14 cellular contexts compared by ENCODE assay signal in genomic region chr3:178086419-178086818, GRCh38.
DNase-seq lines count a peak whose midpoint lies in the region; ATAC-seq, FAIRE-seq and TF ChIP-seq lines count a peak whose summit lies in the region.
"Had no signal": no experiment of that assay in that cellular context is flagged by ENCODE, and none has a peak within 500 bp of the region (broad histone marks: within the 10 kb centered on the region; RNA-seq: fewer than 3 reads in every experiment).

No MANE protein-coding gene starts in this region.

- H2BK120ac ChIP-seq in neuronal stem cell (ENCODE audit: low read depth, low read length): no peak overlapping the region

- H3K14ac ChIP-seq in neuronal stem cell (ENCODE audit: low read length): no peak overlapping the region

- no peak overlapping the region for H3K27ac Mint-ChIP-seq in activated T-cell treated with anti-CD3 and anti-CD28 coated beads, Interleukin-2, amount 50 U/mL, for 24 hours
- H3K27ac Mint-ChIP-seq: activated CD4-positive, alpha-beta memory T cell treated with anti-CD3 and anti-CD28 coated beads, Interleukin-2, amount 10 ng/mL, durations not matched to agents 7 days and 5 days; activated T-helper 1 cell treated with anti-CD3 and anti-CD28 coated beads, Interleukin-12 subunit alpha, Interleukin-12 subunit beta, Interleukin-2, Interleukin-4 antibody, amounts not matched to agents 30 ng/mL and 10 ng/mL and 1 ng/mL, durations not matched to agents 14 hours and 24 hours and 36 hours had no signal

- no peaks in the 10 kb centered on the region for H3K9me1 ChIP-seq in K562 (ENCODE audit: control insufficient read depth, insufficient read depth, low read length)

- H3K79me2 ChIP-seq in DND-41 (ENCODE audit: insufficient read depth, low read length): no peaks in the 10 kb centered on the region
- no peaks in the 10 kb centered on the region for H3K79me2 ChIP-seq in K562 (ENCODE audit: control insufficient read depth, insufficient read depth, low read length)

- no peak for TF ChIP-seq EP300 in K562 (IDR thresholded peaks at IDR 0.05; ENCODE audit: low read length)

- TF ChIP-seq CTCF in DND-41 (IDR thresholded peaks at IDR 0.05; ENCODE audit: borderline replicate concordance, extremely low read depth, low read length, poor library complexity, severe bottlenecking) (no peak), K562 (IDR thresholded peaks at IDR 0.05 in 2 of 3, conservative IDR thresholded peaks at IDR 0.05 in 1 of 3; ENCODE audit: insufficient read depth in 2 of 3, low read depth in 1 of 3, low read length in 3 of 3) (no peak)

- H3K36me3 ChIP-seq in DND-41 (ENCODE audit: insufficient read depth, low read length) (no peaks in the 10 kb centered on the region), K562 (ENCODE audit: control insufficient read depth, insufficient read depth, low read length) (no peaks in the 10 kb centered on the region), neuronal stem cell (replicated peaks in 1 of 2; ENCODE audit: control insufficient read depth in 2 of 2, insufficient read depth in 2 of 2, low read length in 2 of 2) (no peaks in the 10 kb centered on the region)
- H3K36me3 ChIP-seq: gastrocnemius medialis, lower lobe of right lung, SJCRH30 had no signal

- no peak overlapping the region for H4K8ac ChIP-seq in neuronal stem cell (ENCODE audit: low read depth, low read length)

- H3K79me1 ChIP-seq in neuronal stem cell (ENCODE audit: low read depth, low read length): no peaks in the 10 kb centered on the region

- H3K4me1 Mint-ChIP-seq in activated T-cell treated with anti-CD3 and anti-CD28 coated beads, Interleukin-2, amount 50 U/mL, for 24 hours (ENCODE audit: low read depth): peaks cover 33% of the 10 kb centered on the region

- H2BK5ac ChIP-seq in neuronal stem cell (ENCODE audit: low read length): no peak overlapping the region

- no peak for DNase-seq in DND-41
- DNase-seq in NCI-H146 (lab: John Stamatoyannopoulos, UW): peak; percentile 80
- no peak for DNase-seq in K562 (ENCODE audit: extremely low read depth in 1 of 4, low spot score in 3 of 4)
- DNase-seq in neuronal stem cell (ENCODE audit: low spot score): no peak
- DNase-seq in SHP77 treated with DMSO at 0.1 percent for 48 hours (lab: John Stamatoyannopoulos, UW): no peak
- no peak for DNase-seq in activated T-cell treated with anti-CD3 and anti-CD28 coated beads, Interleukin-2, amount 50 U/mL, for 24 hours
- no peak for DNase-seq in A172 (ENCODE audit: low spot score)
- DNase-seq: activated CD4-positive, alpha-beta memory T cell treated with anti-CD3 and anti-CD28 coated beads, Interleukin-2, amount 10 ng/mL, durations not matched to agents 7 days and 5 days; gastrocnemius medialis; lower lobe of right lung; naive thymus-derived CD8-positive, alpha-beta T cell; NCI-H2171 treated with DMSO at 0.1 percent for 48 hours; SJCRH30 had no signal

- H3K36me3 Mint-ChIP-seq in activated T-cell treated with anti-CD3 and anti-CD28 coated beads, Interleukin-2, amount 50 U/mL, for 24 hours (ENCODE audit: low read depth): no peaks in the 10 kb centered on the region

- TF ChIP-seq RAD21 in K562 (CRISPR knock-in tag; conservative IDR thresholded peaks at IDR 0.05 in 1 of 2, IDR thresholded peaks at IDR 0.05 in 1 of 2): no peak

- H4K91ac ChIP-seq in neuronal stem cell (ENCODE audit: low read depth, low read length, poor library complexity): no peak overlapping the region

- no peak overlapping the region for H3K4me3 Mint-ChIP-seq in activated T-cell treated with anti-CD3 and anti-CD28 coated beads, Interleukin-2, amount 50 U/mL, for 24 hours
- H3K4me3 Mint-ChIP-seq: activated CD4-positive, alpha-beta memory T cell treated with anti-CD3 and anti-CD28 coated beads, Interleukin-2, amount 10 ng/mL, durations not matched to agents 7 days and 5 days; activated T-helper 1 cell treated with anti-CD3 and anti-CD28 coated beads, Interleukin-12 subunit alpha, Interleukin-12 subunit beta, Interleukin-2, Interleukin-4 antibody, amounts not matched to agents 30 ng/mL and 10 ng/mL and 1 ng/mL, durations not matched to agents 14 hours and 24 hours and 36 hours had no signal

- peak; percentile 46 for ATAC-seq in DND-41 (ENCODE audit: insufficient read depth, low read depth)
- no peak for ATAC-seq in K562
- ATAC-seq: gastrocnemius medialis; lower lobe of right lung; naive thymus-derived CD8-positive, alpha-beta T cell had no signal

- no peak overlapping the region for H2AK5ac ChIP-seq in neuronal stem cell (ENCODE audit: low read depth, low read length)

- WGBS in K562 (ENCODE audit: insufficient coverage, low coverage, missing lambda C conversion rate): 12% methylated on average over 3 of the region's 3 CpGs
- no CpG with 5 or more reads among the region's 3 CpGs for WGBS in neuronal stem cell (ENCODE audit: extremely low coverage in 2 of 2, insufficient read length in 2 of 2, insufficient replicate concordance in 1 of 2), 2 donors

- no peaks in the 10 kb centered on the region for H4K20me1 ChIP-seq in DND-41 (ENCODE audit: insufficient read depth, low read length)
- H4K20me1 ChIP-seq in K562 (replicated peaks; ENCODE audit: control insufficient read depth, insufficient read depth, low read length): no peaks in the 10 kb centered on the region

- H3K9me3 Mint-ChIP-seq in activated T-cell treated with anti-CD3 and anti-CD28 coated beads, Interleukin-2, amount 50 U/mL, for 24 hours: peaks cover 2% of the 10 kb centered on the region
- H3K9me3 Mint-ChIP-seq: activated CD4-positive, alpha-beta memory T cell treated with anti-CD3 and anti-CD28 coated beads, Interleukin-2, amount 10 ng/mL, durations not matched to agents 7 days and 5 days had no signal

- no peak overlapping the region for H2BK15ac ChIP-seq in neuronal stem cell (ENCODE audit: low read length)

- BruUV-seq in K562 (replicated peaks; lab: Mats Ljungman, UMichigan): no TSS peak

- H3K27ac ChIP-seq in DND-41 (ENCODE audit: low read length) (peak overlapping the region; percentile 74; the same call in 1 of the 2 replicates), K562 (ENCODE audit: extremely low read depth, low read depth, low read length) (no peak overlapping the region), neuronal stem cell (replicated peaks; ENCODE audit: low read length) (no peak overlapping the region)
- H3K27ac ChIP-seq: SJCRH30 had no signal

- H2AFZ ChIP-seq in DND-41 (ENCODE audit: low read depth, low read length): no peak overlapping the region
- no peak overlapping the region for H2AFZ ChIP-seq in K562 (ENCODE audit: low read depth, low read length)
- H2AFZ ChIP-seq in neuronal stem cell (ENCODE audit: low read length): peak overlapping the region; percentile 82

- H3K4me2 ChIP-seq in DND-41 (ENCODE audit: insufficient read depth, low read length) (no peak overlapping the region), K562 (ENCODE audit: insufficient read depth, low read length) (no peak overlapping the region), neuronal stem cell (ENCODE audit: insufficient read depth, low read length, poor library complexity, severe bottlenecking) (no peak overlapping the region)

- no peak overlapping the region for H3K9ac ChIP-seq in DND-41 (ENCODE audit: low read depth, low read length)
- no peak overlapping the region for H3K9ac ChIP-seq in K562 (ENCODE audit: insufficient read depth in 1 of 2, low read depth in 2 of 2, low read length in 2 of 2)
- H3K9ac ChIP-seq in neuronal stem cell (ENCODE audit: low read depth, low read length, poor library complexity): no peak overlapping the region

- H3K4me1 ChIP-seq in DND-41 (ENCODE audit: insufficient read depth, low read length): peaks cover 35% of the 10 kb centered on the region
- H3K4me1 ChIP-seq in K562 (replicated peaks in 1 of 2; ENCODE audit: control insufficient read depth in 2 of 2, insufficient read depth in 2 of 2, low read length in 2 of 2): no peaks in the 10 kb centered on the region; a peak in 1 of 5 replicates
- H3K4me1 ChIP-seq in neuronal stem cell (ENCODE audit: control insufficient read depth in 2 of 2, insufficient read depth in 1 of 2, low read depth in 1 of 2, low read length in 2 of 2): peaks cover 15 to 29% of the 10 kb centered on the region in 2 donors

- H3K27me3 ChIP-seq in DND-41 (ENCODE audit: insufficient read depth, low read length, poor library complexity) (no peaks in the 10 kb centered on the region), K562 (ENCODE audit: control insufficient read depth in 2 of 2, insufficient read depth in 2 of 2, low read length in 2 of 2) (no peaks in the 10 kb centered on the region), neuronal stem cell (ENCODE audit: control insufficient read depth in 3 of 3, insufficient read depth in 3 of 3, low read depth in 1 of 3, low read length in 3 of 3) (no peaks in the 10 kb centered on the region)
- H3K27me3 ChIP-seq: gastrocnemius medialis, SJCRH30 had no signal

- FAIRE-seq in K562 (lab: Jason Lieb, UNC): no peak

- no peak overlapping the region for H3K4ac ChIP-seq in neuronal stem cell (ENCODE audit: low read length)

- H3K9me3 ChIP-seq in DND-41 (ENCODE audit: insufficient read depth, low read length, severe bottlenecking) (no peaks in the 10 kb centered on the region), K562 (replicated peaks; ENCODE audit: control insufficient read depth, insufficient read depth, low read depth, low read length) (no peaks in the 10 kb centered on the region), neuronal stem cell (replicated peaks in 1 of 2; ENCODE audit: control insufficient read depth in 2 of 2, insufficient read depth in 1 of 2, low read depth in 1 of 2, low read length in 2 of 2) (peaks cover 0 to 1% of the 10 kb centered on the region in 2 donors)
- H3K9me3 ChIP-seq: gastrocnemius medialis, lower lobe of right lung, SJCRH30 had no signal

- H3K27me3 Mint-ChIP-seq in activated T-cell treated with anti-CD3 and anti-CD28 coated beads, Interleukin-2, amount 50 U/mL, for 24 hours: no peaks in the 10 kb centered on the region
- H3K27me3 Mint-ChIP-seq: activated CD4-positive, alpha-beta memory T cell treated with anti-CD3 and anti-CD28 coated beads, Interleukin-2, amount 10 ng/mL, durations not matched to agents 7 days and 5 days; naive thymus-derived CD8-positive, alpha-beta T cell had no signal

- intact Hi-C loops in K562 (cut with micrococcal nuclease): loop anchor here (10.0 kb wide), 1 partner anchor 238 kb away; no protein-coding TSS in a partner anchor

- H3K4me3 ChIP-seq in DND-41 (ENCODE audit: low read depth in 1 of 2, low read length in 2 of 2): no peak overlapping the region
- no peak overlapping the region for H3K4me3 ChIP-seq in K562
- H3K4me3 ChIP-seq in neuronal stem cell (ENCODE audit: low read length in 2 of 2): no peak overlapping the region
- H3K4me3 ChIP-seq: gastrocnemius medialis, lower lobe of right lung, SJCRH30 had no signal

- in situ Hi-C loops in K562 (cut with MboI): no loop called here

- CTCF ChIA-PET in K562 (lab: Yijun Ruan, JAX; ENCODE audit: low intra/inter-chr PET ratio): no interaction called here

- no peak overlapping the region for H2BK12ac ChIP-seq in neuronal stem cell (ENCODE audit: low read length)

- no peak overlapping the region for H3K18ac ChIP-seq in neuronal stem cell (ENCODE audit: low read length)

- POLR2A ChIA-PET in K562 (lab: Yijun Ruan, JAX): interaction anchor here (0.7 kb wide), 1 partner anchor 15 kb away, joined by 4 read pairs; no protein-coding TSS in a partner anchor

- no peak overlapping the region for H3K23ac ChIP-seq in neuronal stem cell (ENCODE audit: low read depth, low read length, poor library complexity)

- no peak for TF ChIP-seq POLR2A in K562 (conservative IDR thresholded peaks at IDR 0.05)

TF ChIP-seq in K562, 482 proteins besides CTCF, POLR2A, EP300 and RAD21 (continues in another document):
- no peak for TF ChIP-seq RBM25 (IDR thresholded peaks at IDR 0.05; ENCODE audit: low read depth, low read length, severe bottlenecking)
